In genomic region chr10:102396751-102397151, GRCh38 we compare ENCODE assay signal across 1 cellular context.
TF ChIP-seq lines count a peak whose summit lies in the region.

No MANE protein-coding gene starts in this region.

TF ChIP-seq in H1, 55 proteins besides CTCF, POLR2A, EP300 and RAD21:
- TF ChIP-seq FOSL1 (IDR thresholded peaks at IDR 0.05; ENCODE audit: insufficient read depth, low read depth, low read length) (no peak), KDM5A (IDR thresholded peaks at IDR 0.05; ENCODE audit: low read length) (no peak), EGR1 (IDR thresholded peaks at IDR 0.05; ENCODE audit: borderline replicate concordance, low read depth, low read length) (no peak), TAF7 (optimal IDR thresholded peaks at IDR 0.05; ENCODE audit: borderline replicate concordance, low read depth, low read length) (no peak), CHD7 (IDR thresholded peaks at IDR 0.05; ENCODE audit: insufficient replicate concordance, low read length) (no peak), TCF12 (IDR thresholded peaks at IDR 0.05; ENCODE audit: low read depth, low read length) (no peak), YY1 (IDR thresholded peaks at IDR 0.05; ENCODE audit: low read depth, low read length) (no peak), NRF1 (IDR thresholded peaks at IDR 0.05; ENCODE audit: low read depth, low read length) (no peak), CHD2 (IDR thresholded peaks at IDR 0.05; ENCODE audit: low read length) (no peak), E2F6 (IDR thresholded peaks at IDR 0.05) (no peak), TEAD4 (IDR thresholded peaks at IDR 0.05; ENCODE audit: low read depth, low read length) (no peak), SUZ12 (IDR thresholded peaks at IDR 0.05; ENCODE audit: low read length) (no peak), KDM1A (IDR thresholded peaks at IDR 0.05; ENCODE audit: borderline replicate concordance, low read length) (no peak)
